In the genomic region with DNA sequence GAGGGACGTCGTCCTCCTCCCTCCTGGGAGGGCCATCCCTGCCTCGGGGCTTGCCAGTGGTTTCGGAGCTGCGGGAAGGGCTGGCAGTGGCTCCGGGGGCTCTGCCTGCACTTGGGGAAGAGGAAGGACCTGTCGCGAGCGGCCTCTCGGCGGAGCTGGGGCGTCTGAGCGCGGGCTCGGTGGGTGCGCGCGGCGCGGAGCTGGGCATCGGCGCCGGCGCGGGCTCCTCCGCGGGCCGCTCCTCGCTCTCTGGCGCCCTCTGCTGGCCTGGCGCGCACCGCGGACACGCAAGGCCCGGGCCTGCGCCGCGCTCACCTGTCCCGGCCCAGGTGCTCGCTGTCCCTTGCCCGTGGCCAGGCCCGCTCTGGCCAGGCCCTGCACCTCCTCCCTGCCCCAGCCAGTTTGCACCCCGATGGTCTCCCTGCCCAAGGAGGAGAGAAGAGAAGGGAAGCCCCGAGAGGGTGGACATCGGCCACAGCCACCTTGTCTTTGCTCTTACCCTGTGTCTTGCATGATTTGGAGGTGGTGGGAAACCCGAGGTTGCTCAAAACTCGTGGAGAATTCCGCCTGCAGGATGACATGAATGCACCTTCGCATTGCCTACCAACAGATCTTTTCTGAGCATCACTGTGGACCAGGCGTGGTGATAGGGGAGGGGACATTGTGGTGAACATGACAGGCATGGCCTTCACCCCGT, we compare ENCODE assay signal across 8 cellular contexts.
DNase-seq lines count a peak whose midpoint lies in the region; ATAC-seq and TF ChIP-seq lines count a peak whose summit lies in the region.
"Not testable (repeated sequence)": the region's sequence is repeated elsewhere in the genome, so short reads cannot be mapped to it uniquely, and the experiment has no call there.

No MANE protein-coding gene starts in this region.

- ATAC-seq in DND-41 (ENCODE audit: insufficient read depth, low read depth) = peak; percentile 73

- DNase-seq in DND-41 = peak; percentile 49
- DNase-seq in RWPE1 (ENCODE audit: low spot score); retinal pigment epithelial cell (ENCODE audit: low read depth): not testable (repeated sequence)
- peak; percentile 78 for DNase-seq in activated T-cell treated with anti-CD3 and anti-CD28 coated beads, Interleukin-2, amount 50 U/mL, for 1 hour
- DNase-seq in ecto neural progenitor cell (ENCODE audit: low spot score) = peak; percentile 67
- peak; percentile 16 for DNase-seq in iris pigment epithelial cell (ENCODE audit: low read depth)
- DNase-seq in superior temporal gyrus (ENCODE audit: extremely low spot score) = peak; percentile 57

- not testable (repeated sequence) for H3K4me1 ChIP-seq in DND-41 (ENCODE audit: insufficient read depth, low read length)

- H3K9ac ChIP-seq in DND-41 (ENCODE audit: low read depth, low read length) = not testable (repeated sequence)

- H3K27ac ChIP-seq in DND-41 (ENCODE audit: low read length); RWPE1: not testable (repeated sequence)

- H3K79me2 ChIP-seq in DND-41 (ENCODE audit: insufficient read depth, low read length) = not testable (repeated sequence)

- H3K4me3 ChIP-seq in DND-41 (ENCODE audit: low read depth in 1 of 2, low read length in 2 of 2) (peak overlapping the region in 1 of 2 experiments; percentile 51; a peak in 2 of 4 replicates), retinal pigment epithelial cell (ENCODE audit: low read length) (peak overlapping the region; percentile 34)

- H3K27me3 ChIP-seq in DND-41 (ENCODE audit: insufficient read depth, low read length, poor library complexity) = not testable (repeated sequence)

- H2AFZ ChIP-seq in DND-41 (ENCODE audit: low read depth, low read length) = peak overlapping the region; percentile 60

- TF ChIP-seq CTCF in DND-41 (IDR thresholded peaks at IDR 0.05; ENCODE audit: borderline replicate concordance, extremely low read depth, low read length, poor library complexity, severe bottlenecking) (peak; percentile 63), LNCAP (IDR thresholded peaks at IDR 0.05) (peak; percentile 61), RWPE1 (conservative IDR thresholded peaks at IDR 0.05; ENCODE audit: low read depth) (peak; percentile 54), retinal pigment epithelial cell (conservative IDR thresholded peaks at IDR 0.05; ENCODE audit: low read depth, low read length) (peak; percentile 52)

- H3K9me3 ChIP-seq in DND-41 (ENCODE audit: insufficient read depth, low read length, severe bottlenecking) = not testable (repeated sequence)

- H4K20me1 ChIP-seq in DND-41 (ENCODE audit: insufficient read depth, low read length) = not testable (repeated sequence)

- POLR2A ChIA-PET in RWPE1 (lab: Yijun Ruan, JAX; ENCODE audit: low non-redundant PET) = not testable (repeated sequence)

- peak overlapping the region; percentile 68 for H3K4me2 ChIP-seq in DND-41 (ENCODE audit: insufficient read depth, low read length)

- H3K36me3 ChIP-seq in DND-41 (ENCODE audit: insufficient read depth, low read length) = not testable (repeated sequence)

- CTCF ChIA-PET in RWPE1 (lab: Yijun Ruan, JAX) = not testable (repeated sequence)
